In the genomic region with DNA sequence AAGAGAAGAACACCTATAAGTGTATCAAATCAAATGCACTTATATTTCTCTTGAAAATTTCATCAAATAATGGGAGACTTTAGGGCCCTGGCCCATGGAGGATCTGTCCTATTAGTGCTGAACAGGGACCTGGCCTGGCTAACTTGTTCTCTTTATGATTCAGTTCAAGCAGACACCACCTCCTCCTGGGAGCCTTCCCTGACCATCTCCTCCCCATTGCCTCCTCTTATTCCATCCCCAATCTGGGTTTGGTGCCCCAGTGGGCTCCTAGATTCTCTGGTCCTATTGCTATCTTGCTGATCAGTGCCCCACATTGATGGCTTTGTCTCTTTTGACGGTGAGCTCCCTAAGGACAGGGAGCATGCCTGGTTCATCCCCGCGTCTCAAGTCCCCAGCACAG, we compare ENCODE assay signal across 17 cellular contexts.
DNase-seq lines count a peak whose midpoint lies in the region; TF ChIP-seq lines count a peak whose summit lies in the region.
"Had no signal": no experiment of that assay in that cellular context is flagged by ENCODE, and none has a peak within 500 bp of the region (broad histone marks: within the 10 kb centered on the region; RNA-seq: fewer than 3 reads in every experiment).

No MANE protein-coding gene starts in this region.

- POLR2A ChIA-PET in MCF 10A (lab: Yijun Ruan, JAX), result interaction anchor here (0.9 kb wide), 1 partner anchor 13 kb away, joined by 3 read pairs; no protein-coding TSS in a partner anchor

- DNase-seq in breast epithelium (ENCODE audit: low spot score in 2 of 2), result no peak
- no peak for DNase-seq in MCF 10A (ENCODE audit: unreplicated experiment)
- DNase-seq in brain microvascular endothelial cell, result no peak
- DNase-seq in nephron progenitor cell, result no peak
- no peak for DNase-seq in uterus
- no peak for DNase-seq in NCI-H2081 (lab: John Stamatoyannopoulos, UW)
- no peak for DNase-seq in HAP-1 (ENCODE audit: low spot score in 2 of 2)
- DNase-seq in Kasumi-1 (lab: John Stamatoyannopoulos, UW), result no peak
- DNase-seq: activated naive CD8-positive, alpha-beta T cell treated with anti-CD3 and anti-CD28 coated beads, Interleukin-2, amount 10 ng/mL, durations not matched to agents 7 days and 5 days; activated T-cell treated with anti-CD3 and anti-CD28 coated beads, Interleukin-2, amount 50 U/mL, for 1 hour; CD8-positive, alpha-beta memory T cell; glutamatergic neuron; mesendoderm; OCI-M1; right lobe of liver; stimulated activated CD4-positive, alpha-beta T cell treated with anti-CD3 and anti-CD28 coated beads, Interleukin-2, amount 100 ng/mL, for 48 hours had no signal

- H3K27me3 ChIP-seq in breast epithelium (no peaks in the 10 kb centered on the region), brain microvascular endothelial cell (replicated peaks) (no peaks in the 10 kb centered on the region), uterus (no peaks in the 10 kb centered on the region), HAP-1 (ENCODE audit: low read depth) (no peaks in the 10 kb centered on the region)
- H3K27me3 ChIP-seq: neutrophil, right lobe of liver had no signal

- H3K4me1 Mint-ChIP-seq in MCF 10A (ENCODE audit: insufficient read depth, unreplicated experiment), result peaks cover 37% of the 10 kb centered on the region
- peaks cover 38% of the 10 kb centered on the region for H3K4me1 Mint-ChIP-seq in nephron progenitor cell

- BruUV-seq in MCF 10A (replicated peaks; lab: Mats Ljungman, UMichigan), result no TSS peak

- in situ Hi-C loops in brain microvascular endothelial cell (cut with HindIII; ENCODE audit: low pct_ligation_motif_present, low sequenced_read_pairs) (no loop called here), HAP-1 (cut with MboI; ENCODE audit: low sequenced_read_pairs) (no loop called here)

- intact Hi-C loops in breast epithelium (cut with DNase I; ENCODE audit: low total_unique reads) (no loop called here), MCF 10A (cut with micrococcal nuclease) (no loop called here), uterus (cut with DNase I; ENCODE audit: low total_unique reads) (no loop called here)

- TF ChIP-seq CTCF in breast epithelium (IDR thresholded peaks at IDR 0.05) (no peak), MCF 10A (IDR thresholded peaks at IDR 0.05; ENCODE audit: unreplicated experiment) (no peak), brain microvascular endothelial cell (IDR thresholded peaks at IDR 0.05; ENCODE audit: low read depth, low read length, missing control alignments) (no peak), nephron progenitor cell (IDR thresholded peaks at IDR 0.05) (no peak), uterus (IDR thresholded peaks at IDR 0.05) (no peak)

- H3K9me3 ChIP-seq in breast epithelium (no peaks in the 10 kb centered on the region), uterus (no peaks in the 10 kb centered on the region), HAP-1 (no peaks in the 10 kb centered on the region)
- H3K9me3 ChIP-seq: neutrophil, right lobe of liver had no signal

- H3K9me3 Mint-ChIP-seq in MCF 10A (ENCODE audit: unreplicated experiment) (no peaks in the 10 kb centered on the region), nephron progenitor cell (no peaks in the 10 kb centered on the region)
- H3K9me3 Mint-ChIP-seq: CD8-positive, alpha-beta memory T cell had no signal

- no peaks in the 10 kb centered on the region for H3K4me1 ChIP-seq in breast epithelium
- H3K4me1 ChIP-seq in uterus, result peaks cover 0 to 6% of the 10 kb centered on the region in 2 donors
- no peaks in the 10 kb centered on the region for H3K4me1 ChIP-seq in HAP-1
- H3K4me1 ChIP-seq: right lobe of liver had no signal

- no peak overlapping the region for H3K4me3 ChIP-seq in breast epithelium
- H3K4me3 ChIP-seq in brain microvascular endothelial cell (ENCODE audit: low read depth, low read length), result no peak overlapping the region
- no peak overlapping the region for H3K4me3 ChIP-seq in uterus
- no peak overlapping the region for H3K4me3 ChIP-seq in HAP-1
- H3K4me3 ChIP-seq: right lobe of liver had no signal

- H3K36me3 ChIP-seq in breast epithelium (no peaks in the 10 kb centered on the region), brain microvascular endothelial cell (replicated peaks) (peaks cover 62% of the 10 kb centered on the region), uterus (no peaks in the 10 kb centered on the region), HAP-1 (replicated peaks) (no peaks in the 10 kb centered on the region)
- H3K36me3 ChIP-seq: neutrophil, right lobe of liver had no signal

- H3K27me3 Mint-ChIP-seq in MCF 10A (ENCODE audit: insufficient read depth, unreplicated experiment) (no peaks in the 10 kb centered on the region), nephron progenitor cell (ENCODE audit: low read depth, poor library complexity) (peaks cover 10% of the 10 kb centered on the region)
- H3K27me3 Mint-ChIP-seq: activated naive CD8-positive, alpha-beta T cell treated with anti-CD3 and anti-CD28 coated beads, Interleukin-2, amount 10 ng/mL, durations not matched to agents 7 days and 5 days; CD8-positive, alpha-beta memory T cell had no signal

- H3K27ac Mint-ChIP-seq in MCF 10A (ENCODE audit: low read depth, unreplicated experiment) (no peak overlapping the region), nephron progenitor cell (peak overlapping the region; percentile 60)
- H3K27ac Mint-ChIP-seq: activated naive CD8-positive, alpha-beta T cell treated with anti-CD3 and anti-CD28 coated beads, Interleukin-2, amount 10 ng/mL, durations not matched to agents 7 days and 5 days had no signal

- no peak overlapping the region for H3K4me3 Mint-ChIP-seq in MCF 10A (ENCODE audit: unreplicated experiment)
- H3K4me3 Mint-ChIP-seq in nephron progenitor cell, result no peak overlapping the region
- H3K4me3 Mint-ChIP-seq: activated naive CD8-positive, alpha-beta T cell treated with anti-CD3 and anti-CD28 coated beads, Interleukin-2, amount 10 ng/mL, durations not matched to agents 7 days and 5 days; CD8-positive, alpha-beta memory T cell had no signal

- H3K27ac ChIP-seq in breast epithelium, result peak overlapping the region; percentile 32 to 41
- H3K27ac ChIP-seq in brain microvascular endothelial cell, result peak overlapping the region; percentile 36
- H3K27ac ChIP-seq in uterus, result peak overlapping the region; percentile 67 to 73
- H3K27ac ChIP-seq: neutrophil, right lobe of liver had no signal

- CTCF ChIA-PET in MCF 10A (lab: Yijun Ruan, JAX), result interaction anchor here (1.0 to 1.6 kb wide), 2 partner anchors 111 to 123 kb away, joined by 3 to 4 read pairs; no protein-coding TSS in a partner anchor

- TF ChIP-seq POLR2A in breast epithelium (IDR thresholded peaks at IDR 0.05) (no peak), uterus (IDR thresholded peaks at IDR 0.05) (no peak)

- H3K36me3 Mint-ChIP-seq in MCF 10A (ENCODE audit: insufficient read depth, unreplicated experiment), result peaks cover 8% of the 10 kb centered on the region
- no peaks in the 10 kb centered on the region for H3K36me3 Mint-ChIP-seq in nephron progenitor cell (ENCODE audit: low read depth)
